8 cellular contexts compared by ENCODE assay signal in the genomic region with DNA sequence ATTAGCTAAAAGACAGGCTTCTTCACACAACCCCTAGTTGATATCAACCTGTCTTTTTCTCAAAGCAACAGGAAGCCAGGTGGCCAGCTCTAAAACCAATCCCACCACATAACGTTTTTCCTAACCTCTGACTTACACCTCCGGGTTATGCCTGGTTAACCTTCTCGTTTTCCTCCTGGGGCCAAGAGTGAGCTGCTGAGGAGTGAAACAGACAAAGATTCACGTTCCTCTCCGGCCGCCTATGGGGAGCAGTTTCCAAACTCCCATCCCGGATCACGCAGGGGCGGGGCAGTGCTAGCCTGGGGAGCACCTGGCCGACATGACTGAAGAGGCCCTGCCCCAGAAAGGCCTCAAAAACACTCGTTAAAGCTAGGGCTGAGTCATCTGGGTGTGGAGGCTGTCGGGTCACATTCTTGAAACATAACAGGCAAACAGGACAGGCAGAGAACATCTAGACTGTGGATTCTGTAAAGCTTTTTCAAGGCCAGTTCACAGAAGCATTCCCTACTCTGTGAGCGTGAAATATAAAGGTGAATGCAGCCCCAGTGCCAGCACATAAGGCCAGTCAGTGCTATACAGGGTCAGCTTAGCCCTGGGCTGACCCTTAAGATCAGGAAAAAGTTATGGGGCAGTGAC. TPM values are rescaled to one million over a fixed set of nuclear protein-coding genes. Genes with fewer than 3 reads are reported as not detected.
DNase-seq lines count a peak whose midpoint lies in the region; ATAC-seq, FAIRE-seq and TF ChIP-seq lines count a peak whose summit lies in the region.

No MANE protein-coding gene starts in this region.

- peak; percentile 34 for ATAC-seq in HG03442 (IDR thresholded peaks at IDR 0.05; ENCODE audit: unreplicated experiment)
- ATAC-seq in SK-N-SH treated with all-trans-retinoic acid at 6 μM for 48 hours, result peak; percentile 78

- peaks cover 35% of the 10 kb centered on the region for H3K4me1 Mint-ChIP-seq in astrocyte (ENCODE audit: low read depth, unreplicated experiment)

- H3K9me3 ChIP-seq in AG04450 (ENCODE audit: control insufficient read depth, insufficient read depth, low read length) (peaks cover 9% of the 10 kb centered on the region), astrocyte (ENCODE audit: insufficient read depth, low read depth, low read length) (peaks cover 8% of the 10 kb centered on the region)

- peak overlapping the region; percentile 82 for H3K9ac ChIP-seq in astrocyte (ENCODE audit: low read length)

- CTCF ChIA-PET in AG04450 (lab: Charles Lee), result interaction anchor here (0.7 to 1.5 kb wide), 3 partner anchors 13 to 58 kb away, joined by 4 to 8 read pairs (median 7); a partner anchor contains a TSS

- TF ChIP-seq CTCF in AG04450 (IDR thresholded peaks at IDR 0.05; ENCODE audit: low read depth, low read length), result no peak
- TF ChIP-seq CTCF in astrocyte (IDR thresholded peaks at IDR 0.05; ENCODE audit: insufficient read depth, low read depth, low read length), result no peak

- in situ Hi-C loops in GM18951 (cut with MboI; ENCODE audit: low sequenced_read_pairs, unreplicated experiment), result no loop called here

- no peaks in the 10 kb centered on the region for H3K79me2 ChIP-seq in astrocyte (ENCODE audit: insufficient read depth, low read length)

- H3K9me3 Mint-ChIP-seq in astrocyte (ENCODE audit: unreplicated experiment), result peaks cover 17% of the 10 kb centered on the region

- TF ChIP-seq POLR2A in GM18951 (IDR thresholded peaks at IDR 0.05; ENCODE audit: extremely low read depth, insufficient read depth, insufficient read length), result peak; percentile 42

- POLR2A ChIA-PET in AG04450 (lab: Yijun Ruan, JAX), result interaction anchor here (0.5 to 1.9 kb wide), 8 partner anchors 8 to 262 kb away, joined by 3 to 15 read pairs (median 4); a partner anchor contains a TSS

- H3K27ac Mint-ChIP-seq in astrocyte (ENCODE audit: unreplicated experiment), result peak overlapping the region; percentile 99

- H2AFZ ChIP-seq in astrocyte (ENCODE audit: low read depth, low read length), result peak overlapping the region; percentile 27

- no peaks in the 10 kb centered on the region for H3K36me3 Mint-ChIP-seq in astrocyte (ENCODE audit: low read depth, unreplicated experiment)

- no peaks in the 10 kb centered on the region for H3K27me3 ChIP-seq in AG04450 (ENCODE audit: control insufficient read depth, insufficient read depth, low read length)
- no peaks in the 10 kb centered on the region for H3K27me3 ChIP-seq in astrocyte (ENCODE audit: insufficient read depth, low read length)

- peaks cover 35% of the 10 kb centered on the region for H3K4me1 ChIP-seq in astrocyte (ENCODE audit: insufficient read depth, low read length)

- H3K4me2 ChIP-seq in astrocyte (ENCODE audit: low read length), result peak overlapping the region; percentile 77

- peak overlapping the region; percentile 62 for H3K4me3 Mint-ChIP-seq in astrocyte (ENCODE audit: unreplicated experiment)

- H3K36me3 ChIP-seq in astrocyte (ENCODE audit: insufficient read depth, low read length), result no peaks in the 10 kb centered on the region

- DNase-seq in AG04450 (ENCODE audit: low read depth, low spot score) (peak; percentile 72), astrocyte (ENCODE audit: low read depth) (peak; percentile 94), iPS-NIHi7 (ENCODE audit: extremely low spot score) (peak; percentile 84), NCI-H524 (lab: John Stamatoyannopoulos, UW) (no peak)
- DNase-seq in stimulated activated CD4-positive, alpha-beta T cell treated with anti-CD3 and anti-CD28 coated beads, Interleukin-15, amount 100 ng/mL, for 24 hours, result peak; percentile 57

- H3K27me3 Mint-ChIP-seq in astrocyte (ENCODE audit: low read depth, unreplicated experiment), result no peaks in the 10 kb centered on the region

- H4K20me1 ChIP-seq in astrocyte (ENCODE audit: insufficient read depth, low read length), result no peaks in the 10 kb centered on the region

- H3K27ac ChIP-seq in AG04450 (ENCODE audit: low read depth, low read length) (peak overlapping the region; percentile 98), astrocyte (ENCODE audit: low read depth, low read length) (peak overlapping the region; percentile 97)

- no peak for FAIRE-seq in astrocyte (lab: Jason Lieb, UNC)

- H3K4me3 ChIP-seq in AG04450 (ENCODE audit: low read depth, low read length), result peak overlapping the region; percentile 22
- peak overlapping the region; percentile 34 for H3K4me3 ChIP-seq in astrocyte (ENCODE audit: insufficient read depth, low read depth, low read length)

TF ChIP-seq in SK-N-SH treated with all-trans-retinoic acid at 6 μM for 48 hours, 23 proteins besides CTCF, POLR2A, EP300 and RAD21:
- TF ChIP-seq TOX (CRISPR knock-in tag; IDR thresholded peaks at IDR 0.05; ENCODE audit: borderline replicate concordance) (no peak), ZNF565 (CRISPR knock-in tag; conservative IDR thresholded peaks at IDR 0.05; ENCODE audit: low read depth) (no peak), BACH2 (CRISPR knock-in tag; IDR thresholded peaks at IDR 0.05; ENCODE audit: borderline replicate concordance) (no peak)

RNA-seq across cellular contexts. Expression of a gene that starts 25.9 kb away (rescaled TPM):
- 303 and 383 TPM in 2 replicates for polyA plus RNA-seq in AG04450 (2011; rRNA removed)
- polyA minus RNA-seq in AG04450 (2011; rRNA and poly(A)+ RNA removed), result 113 and 122 TPM in 2 replicates
- total RNA-seq in astrocyte, result 37.4 and 48.3 TPM in 2 replicates

RNA-seq across cellular contexts. Expression of a gene that starts 51.7 kb away (rescaled TPM):
- 65.3 and 86.7 TPM in 2 replicates for polyA plus RNA-seq in AG04450 (2011; rRNA removed)
- 210 and 277 TPM in 2 replicates for polyA minus RNA-seq in AG04450 (2011; rRNA and poly(A)+ RNA removed)
- total RNA-seq in astrocyte, result 106 and 111 TPM in 2 replicates

Comparison
In these comparisons a context has a peak if more than half of its experiments do, and no peak if none do; other contexts are left out.
1. DNase-seq: peak in AG04450 (single experiment), astrocyte (single experiment), iPS-NIHi7 (single experiment) and stimulated activated CD4-positive, alpha-beta T cell treated with anti-CD3 and anti-CD28 coated beads, Interleukin-15, amount 100 ng/mL, for 24 hours (single experiment); none in NCI-H524 (0 of 2).